In the genomic region with DNA sequence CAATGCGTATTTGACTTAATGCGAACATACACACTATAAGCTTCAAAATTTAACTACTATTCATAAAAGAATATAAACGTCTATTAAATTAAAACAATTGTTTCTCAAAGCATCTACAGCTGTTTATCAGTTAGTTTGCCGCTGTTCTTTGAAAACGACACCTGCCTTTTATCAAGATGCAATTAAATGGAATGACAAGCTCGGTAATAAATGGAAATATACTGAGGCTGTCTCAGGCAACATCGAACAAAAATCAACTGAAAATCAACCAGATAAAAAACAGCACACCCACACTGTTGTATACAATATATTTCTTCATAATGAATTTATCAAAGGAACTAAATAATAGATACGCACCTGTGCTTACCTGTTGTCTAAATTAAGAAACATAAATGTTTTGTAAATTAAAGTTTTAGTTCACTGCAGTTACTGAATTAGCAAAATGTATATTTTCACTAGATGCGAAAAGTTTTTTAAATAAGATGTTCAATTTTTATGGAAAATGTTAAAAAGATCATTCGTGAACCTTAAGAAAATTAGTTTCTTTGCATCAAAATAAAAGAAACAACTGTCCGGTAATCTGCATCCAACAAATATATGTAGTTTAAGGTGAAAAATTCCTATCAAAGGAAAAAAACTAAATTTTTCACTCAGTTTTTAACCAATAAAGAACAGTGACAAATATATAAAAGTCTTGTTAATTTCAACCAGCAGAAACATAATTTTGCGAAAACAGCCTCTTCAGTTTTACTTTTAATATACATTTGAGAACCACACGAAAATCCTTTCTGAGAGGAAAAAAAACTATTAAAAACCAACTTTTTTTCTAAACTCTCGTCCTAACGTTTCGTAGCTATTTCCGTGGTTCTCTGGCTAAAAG, we compare ENCODE assay signal across 8 cellular contexts.
DNase-seq lines count a peak whose midpoint lies in the region; ATAC-seq and TF ChIP-seq lines count a peak whose summit lies in the region.

No MANE protein-coding gene starts in this region.

- H4K20me1 ChIP-seq in DND-41 (ENCODE audit: insufficient read depth, low read length): peaks cover 63% of the 10 kb centered on the region

- no peaks in the 10 kb centered on the region for H3K9me3 Mint-ChIP-seq in osteocyte (ENCODE audit: unreplicated experiment)

- H3K9me3 ChIP-seq in DND-41 (ENCODE audit: insufficient read depth, low read length, severe bottlenecking): no peaks in the 10 kb centered on the region
- no peaks in the 10 kb centered on the region for H3K9me3 ChIP-seq in effector memory CD4-positive, alpha-beta T cell (ENCODE audit: control insufficient read depth, low read length)

- H3K27ac Mint-ChIP-seq in osteocyte (ENCODE audit: unreplicated experiment): peak overlapping the region; percentile 100

- TF ChIP-seq CTCF in DND-41 (IDR thresholded peaks at IDR 0.05; ENCODE audit: borderline replicate concordance, extremely low read depth, low read length, poor library complexity, severe bottlenecking) (no peak), osteocyte (IDR thresholded peaks at IDR 0.05) (no peak), omental fat pad (IDR thresholded peaks at IDR 0.05) (no peak)

- H3K27me3 ChIP-seq in DND-41 (ENCODE audit: insufficient read depth, low read length, poor library complexity): no peaks in the 10 kb centered on the region
- H3K27me3 ChIP-seq in effector memory CD4-positive, alpha-beta T cell (replicated peaks; ENCODE audit: control insufficient read depth, insufficient read depth, low read length, poor library complexity, severe bottlenecking): no peaks in the 10 kb centered on the region

- H3K4me2 ChIP-seq in DND-41 (ENCODE audit: insufficient read depth, low read length): peak overlapping the region; percentile 75

- H2AFZ ChIP-seq in DND-41 (ENCODE audit: low read depth, low read length): no peak overlapping the region

- no peaks in the 10 kb centered on the region for H3K27me3 Mint-ChIP-seq in osteocyte (ENCODE audit: unreplicated experiment)

- H3K4me3 ChIP-seq in DND-41 (ENCODE audit: low read depth in 1 of 2, low read length in 2 of 2): peak overlapping the region; percentile 58 to 90
- peak overlapping the region; percentile 78 for H3K4me3 ChIP-seq in effector memory CD4-positive, alpha-beta T cell (ENCODE audit: insufficient read depth, low read depth, low read length, poor library complexity, severe bottlenecking)

- peak overlapping the region; percentile 100 for H3K4me3 Mint-ChIP-seq in osteocyte (ENCODE audit: unreplicated experiment)

- H3K27ac ChIP-seq in DND-41 (ENCODE audit: low read length): peak overlapping the region; percentile 96
- H3K27ac ChIP-seq in effector memory CD4-positive, alpha-beta T cell (ENCODE audit: insufficient read depth, low read length, poor library complexity, severe bottlenecking): peak overlapping the region; percentile 87

- peaks cover 98% of the 10 kb centered on the region for H3K79me2 ChIP-seq in DND-41 (ENCODE audit: insufficient read depth, low read length)

- DNase-seq in DND-41: no peak
- peak; percentile 5 for DNase-seq in NCI-H2171 (lab: John Stamatoyannopoulos, UW)
- no peak for DNase-seq in effector memory CD4-positive, alpha-beta T cell
- no peak for DNase-seq in osteocyte (ENCODE audit: extremely low spot score, unreplicated experiment)
- DNase-seq in omental fat pad (ENCODE audit: low spot score): no peak
- no peak for DNase-seq in HK-2 (ENCODE audit: unreplicated experiment)

- H3K4me1 ChIP-seq in DND-41 (ENCODE audit: insufficient read depth, low read length): peaks cover 56% of the 10 kb centered on the region
- peaks cover 5% of the 10 kb centered on the region for H3K4me1 ChIP-seq in effector memory CD4-positive, alpha-beta T cell (ENCODE audit: control insufficient read depth, insufficient read depth, low read length, poor library complexity, severe bottlenecking)

- peaks cover 49% of the 10 kb centered on the region for H3K4me1 Mint-ChIP-seq in osteocyte (ENCODE audit: unreplicated experiment)

- ATAC-seq in DND-41 (ENCODE audit: insufficient read depth, low read depth): no peak
- ATAC-seq in omental fat pad (ENCODE audit: low FRiP score): no peak
- no peak for ATAC-seq in GM18907 (IDR thresholded peaks at IDR 0.05; ENCODE audit: unreplicated experiment)
- ATAC-seq in HG03095 (IDR thresholded peaks at IDR 0.05; ENCODE audit: unreplicated experiment): no peak

- peaks cover 44% of the 10 kb centered on the region for H3K36me3 ChIP-seq in DND-41 (ENCODE audit: insufficient read depth, low read length)
- no peaks in the 10 kb centered on the region for H3K36me3 ChIP-seq in effector memory CD4-positive, alpha-beta T cell (ENCODE audit: control insufficient read depth, insufficient read depth, low read length)

- peaks cover 5% of the 10 kb centered on the region for H3K36me3 Mint-ChIP-seq in osteocyte (ENCODE audit: unreplicated experiment)

- H3K9ac ChIP-seq in DND-41 (ENCODE audit: low read depth, low read length): peak overlapping the region; percentile 95
